ENCODE assay signal across 1 cellular context in the genomic region with DNA sequence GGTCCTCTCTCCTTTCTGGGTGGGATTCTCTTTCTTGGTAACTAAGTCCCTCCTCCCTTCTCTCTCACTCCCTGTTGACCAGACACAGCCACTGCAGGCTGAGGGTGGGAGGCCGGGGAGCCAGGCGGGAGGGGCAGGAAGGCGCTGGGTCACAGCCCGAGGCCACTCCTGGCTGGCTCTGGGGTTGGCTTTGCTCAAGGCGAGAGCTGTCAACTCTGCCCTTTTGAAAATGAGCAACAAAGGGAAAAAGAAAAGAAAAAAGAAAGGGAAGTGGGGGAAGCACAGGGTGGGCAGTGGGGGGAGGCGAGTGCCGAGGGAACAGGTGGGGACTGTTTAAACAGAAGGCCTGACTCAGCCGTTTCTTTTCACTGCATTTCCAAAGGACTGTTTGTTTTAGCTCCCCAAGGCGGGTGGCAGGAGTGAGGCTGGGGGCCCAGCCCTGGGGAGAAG.
TF ChIP-seq lines count a peak whose summit lies in the region.

No MANE protein-coding gene starts in this region.

TF ChIP-seq in WTC11, 78 proteins besides CTCF, POLR2A, EP300 and RAD21 (continued from another document):
- TF ChIP-seq ZNF512 (CRISPR knock-in tag; IDR thresholded peaks at IDR 0.05; ENCODE audit: borderline replicate concordance): no peak
- TF ChIP-seq, protein P1, sequence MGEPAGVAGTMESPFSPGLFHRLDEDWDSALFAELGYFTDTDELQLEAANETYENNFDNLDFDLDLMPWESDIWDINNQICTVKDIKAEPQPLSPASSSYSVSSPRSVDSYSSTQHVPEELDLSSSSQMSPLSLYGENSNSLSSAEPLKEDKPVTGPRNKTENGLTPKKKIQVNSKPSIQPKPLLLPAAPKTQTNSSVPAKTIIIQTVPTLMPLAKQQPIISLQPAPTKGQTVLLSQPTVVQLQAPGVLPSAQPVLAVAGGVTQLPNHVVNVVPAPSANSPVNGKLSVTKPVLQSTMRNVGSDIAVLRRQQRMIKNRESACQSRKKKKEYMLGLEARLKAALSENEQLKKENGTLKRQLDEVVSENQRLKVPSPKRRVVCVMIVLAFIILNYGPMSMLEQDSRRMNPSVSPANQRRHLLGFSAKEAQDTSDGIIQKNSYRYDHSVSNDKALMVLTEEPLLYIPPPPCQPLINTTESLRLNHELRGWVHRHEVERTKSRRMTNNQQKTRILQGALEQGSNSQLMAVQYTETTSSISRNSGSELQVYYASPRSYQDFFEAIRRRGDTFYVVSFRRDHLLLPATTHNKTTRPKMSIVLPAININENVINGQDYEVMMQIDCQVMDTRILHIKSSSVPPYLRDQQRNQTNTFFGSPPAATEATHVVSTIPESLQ (CRISPR knock-in tag; IDR thresholded peaks at IDR 0.05): no peak
